ENCODE assay signal across 8 cellular contexts in genomic region chr1:88983791-88984552, GRCh38. TPM values are rescaled to one million over a fixed set of nuclear protein-coding genes. Genes with fewer than 3 reads are reported as not detected.
DNase-seq lines count a peak whose midpoint lies in the region; ATAC-seq and TF ChIP-seq lines count a peak whose summit lies in the region.

No MANE protein-coding gene starts in this region.

- peak overlapping the region; percentile 16 for H3K4me2 ChIP-seq in hepatocyte

- 92% methylated on average over 17 of the region's 17 CpGs for WGBS in hepatocyte (ENCODE audit: low lambda C conversion rate, missing lambda C conversion rate)

- H2AFZ ChIP-seq in hepatocyte: no peak overlapping the region

- H3K4me1 ChIP-seq in hepatocyte (ENCODE audit: insufficient read depth): peaks cover 23% of the 10 kb centered on the region

- H3K9me3 ChIP-seq in hepatocyte (ENCODE audit: low read depth): no peaks in the 10 kb centered on the region

- H3K4me3 ChIP-seq in hepatocyte: no peak overlapping the region

- no peaks in the 10 kb centered on the region for H3K9me2 ChIP-seq in hepatocyte (replicated peaks; ENCODE audit: insufficient read depth)

- H3K79me2 ChIP-seq in hepatocyte: peaks cover 93% of the 10 kb centered on the region

- H3K27ac ChIP-seq in hepatocyte: peak overlapping the region; percentile 81

- ATAC-seq in HG03159 (IDR thresholded peaks at IDR 0.05; ENCODE audit: unreplicated experiment) (peak; percentile 53), omental fat pad (ENCODE audit: low FRiP score) (no peak)

- no peaks in the 10 kb centered on the region for H3K36me3 ChIP-seq in hepatocyte (replicated peaks; ENCODE audit: insufficient read depth, low read depth)

- H4K20me1 ChIP-seq in hepatocyte (ENCODE audit: insufficient read depth, poor library complexity, severe bottlenecking): peaks cover 42% of the 10 kb centered on the region

- no peaks in the 10 kb centered on the region for H3K27me3 ChIP-seq in hepatocyte

- peak; percentile 15 for DNase-seq in NCI-H1694 (lab: John Stamatoyannopoulos, UW)
- no peak for DNase-seq in NCI-H1694 treated with DMSO at 0.1 percent for 48 hours (lab: John Stamatoyannopoulos, UW)
- peak; percentile 85 for DNase-seq in OCI-M1 (lab: John Stamatoyannopoulos, UW)
- DNase-seq in astrocyte of the hippocampus (ENCODE audit: low read depth, low spot score): peak; percentile 54
- peak; percentile 52 for DNase-seq in hepatocyte (ENCODE audit: low spot score)
- peak; percentile 48 for DNase-seq in stimulated activated CD8-positive, alpha-beta memory T cell treated with anti-CD3 and anti-CD28 coated beads, Interleukin-4, amount 100 ng/mL, for 48 hours
- no peak for DNase-seq in omental fat pad (ENCODE audit: low spot score)

- TF ChIP-seq CTCF in hepatocyte (IDR thresholded peaks at IDR 0.05; ENCODE audit: poor library complexity) (peak; percentile 59), omental fat pad (IDR thresholded peaks at IDR 0.05) (peak in 1 of 3 donors; percentile 45)

RNA-seq across cellular contexts. Expression of gene KYAT3, which starts 8.5 kb away (rescaled TPM):
- 55.6 and 56.3 TPM in 2 replicates for total RNA-seq in hepatocyte
- 45.5 and 45.9 TPM in 2 replicates for polyA plus RNA-seq in hepatocyte
- 10 to 100 TPM; 23.8 to 44.6 (median 27.2) TPM for total RNA-seq in omental fat pad

RNA-seq across cellular contexts. Expression of gene RBMXL1, which starts 8.5 kb away (rescaled TPM):
- 17.4 and 18.7 TPM in 2 replicates for total RNA-seq in hepatocyte
- polyA plus RNA-seq in hepatocyte: 9.2 and 10.7 TPM in 2 replicates
- total RNA-seq in omental fat pad: 10 to 100 TPM; 15.9 to 22.6 (median 17.1) TPM

RNA-seq across cellular contexts. Expression of gene GBP3, which starts 38.7 kb away (rescaled TPM):
- 10.8 and 12.0 TPM in 2 replicates for total RNA-seq in hepatocyte
- 5.4 and 5.5 TPM in 2 replicates for polyA plus RNA-seq in hepatocyte
- 10 to 100 TPM; 11.5 to 45.4 (median 26.3) TPM for total RNA-seq in omental fat pad

Comparison
In these comparisons a context has a peak if more than half of its experiments do, and no peak if none do; other contexts are left out.
1. DNase-seq: peak in NCI-H1694 (single experiment), OCI-M1 (single experiment), astrocyte of the hippocampus (single experiment), hepatocyte (single experiment) and stimulated activated CD8-positive, alpha-beta memory T cell treated with anti-CD3 and anti-CD28 coated beads, Interleukin-4, amount 100 ng/mL, for 48 hours (single experiment); none in NCI-H1694 treated with DMSO at 0.1 percent for 48 hours (single experiment) and omental fat pad (single experiment).